9 cellular contexts compared by ENCODE assay signal in the genomic region with DNA sequence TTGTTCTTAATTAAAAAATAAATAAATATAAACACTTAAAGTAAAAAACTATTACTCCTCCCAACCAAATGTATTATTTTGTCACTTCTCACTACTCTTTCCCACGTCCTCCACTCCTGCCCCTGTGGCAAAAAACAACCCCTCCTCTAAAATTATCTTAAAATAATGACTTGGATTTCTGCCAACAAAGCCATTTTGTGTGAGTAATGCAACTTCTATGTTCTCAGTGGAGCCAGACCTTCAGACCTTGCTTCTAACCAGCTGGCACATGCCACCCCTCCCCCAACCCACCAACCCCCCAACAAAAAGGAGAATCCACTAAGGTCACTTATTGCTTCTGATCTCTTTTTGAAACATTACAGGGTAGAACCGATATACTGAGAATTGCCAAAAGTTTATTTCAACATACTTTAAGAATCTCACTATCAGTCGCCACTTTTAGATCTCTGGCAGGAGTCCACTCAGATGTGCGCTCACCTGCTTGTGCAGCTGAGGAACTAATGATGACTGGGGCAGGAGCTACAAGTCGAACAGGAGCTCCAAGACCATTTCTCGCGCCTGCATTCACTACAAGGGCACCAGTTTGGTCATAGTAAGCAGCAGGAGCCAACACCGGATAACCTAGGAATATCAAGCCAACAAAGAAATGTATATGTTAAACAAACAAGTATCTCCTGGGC. TPM values are rescaled to one million over a fixed set of nuclear protein-coding genes. Genes with fewer than 3 reads are reported as not detected.
DNase-seq lines count a peak whose midpoint lies in the region; ATAC-seq and TF ChIP-seq lines count a peak whose summit lies in the region.
"Had no signal": no experiment of that assay in that cellular context is flagged by ENCODE, and none has a peak within 500 bp of the region (broad histone marks: within the 10 kb centered on the region; RNA-seq: fewer than 3 reads in every experiment).

No MANE protein-coding gene starts in this region.

- H3K4me1 Mint-ChIP-seq in activated T-helper 17 cell treated with anti-CD3 and anti-CD28 coated beads, Interleukin-2, amount 50 U/mL, for 72 hours = peaks cover 16% of the 10 kb centered on the region

- no peak overlapping the region for H3K4me3 Mint-ChIP-seq in activated T-helper 17 cell treated with anti-CD3 and anti-CD28 coated beads, Interleukin-2, amount 50 U/mL, for 72 hours

- no peaks in the 10 kb centered on the region for H3K9me3 Mint-ChIP-seq in activated T-helper 17 cell treated with anti-CD3 and anti-CD28 coated beads, Interleukin-2, amount 50 U/mL, for 72 hours

- peaks cover 100% of the 10 kb centered on the region for H3K36me3 Mint-ChIP-seq in activated T-helper 17 cell treated with anti-CD3 and anti-CD28 coated beads, Interleukin-2, amount 50 U/mL, for 72 hours (ENCODE audit: low read depth)

- H3K27me3 Mint-ChIP-seq in activated T-helper 17 cell treated with anti-CD3 and anti-CD28 coated beads, Interleukin-2, amount 50 U/mL, for 72 hours = no peaks in the 10 kb centered on the region

- ATAC-seq in activated T-helper 17 cell treated with anti-CD3 and anti-CD28 coated beads, Interleukin-2, amount 50 U/mL, for 72 hours (replicated peaks) = no peak
- ATAC-seq in HG03432 (IDR thresholded peaks at IDR 0.05; ENCODE audit: unreplicated experiment) = no peak

- DNase-seq in AG08396 (ENCODE audit: low spot score) (peak; percentile 61), iris pigment epithelial cell (ENCODE audit: low read depth) (peak; percentile 81), T-helper 1 cell (no peak), iPS-NIHi11 (ENCODE audit: low spot score) (no peak), SIG-M5 treated with dmso at 0.1 percent for 504 hours (lab: John Stamatoyannopoulos, UW; ENCODE audit: unreplicated experiment) (no peak)
- DNase-seq: activated CD4-positive, alpha-beta T cell treated with anti-CD3 and anti-CD28 coated beads, Interleukin-2, amount 50 U/mL, for 4 hours had no signal

- H3K27ac Mint-ChIP-seq in activated T-helper 17 cell treated with anti-CD3 and anti-CD28 coated beads, Interleukin-2, amount 50 U/mL, for 72 hours = peak overlapping the region; percentile 27

- no peak for TF ChIP-seq EP300 in Ishikawa (IDR thresholded peaks at IDR 0.05; ENCODE audit: borderline replicate concordance)

- no peak for TF ChIP-seq RAD21 in Ishikawa (IDR thresholded peaks at IDR 0.05; ENCODE audit: low read depth)

TF ChIP-seq in Ishikawa, 13 proteins besides CTCF, POLR2A, EP300 and RAD21:
- TF ChIP-seq FOXM1 (IDR thresholded peaks at IDR 0.05; ENCODE audit: borderline replicate concordance, low read depth) (no peak), TEAD4 (IDR thresholded peaks at IDR 0.05) (no peak; the same call in 1 of the 2 replicates), EGR1 (IDR thresholded peaks at IDR 0.05) (no peak), NFIC (IDR thresholded peaks at IDR 0.05) (peak; percentile 81), ZBTB7A (IDR thresholded peaks at IDR 0.05; ENCODE audit: low read depth) (no peak), YY1 (IDR thresholded peaks at IDR 0.05; ENCODE audit: low read depth) (0 out of 2 replicates have a peak, but pooled peaks have one; percentile 28), TCF12 (IDR thresholded peaks at IDR 0.05; ENCODE audit: low read depth) (peak; percentile 24; the same call in 1 of the 2 replicates), CEBPB (IDR thresholded peaks at IDR 0.05) (no peak)
- TF ChIP-seq, protein P1, sequence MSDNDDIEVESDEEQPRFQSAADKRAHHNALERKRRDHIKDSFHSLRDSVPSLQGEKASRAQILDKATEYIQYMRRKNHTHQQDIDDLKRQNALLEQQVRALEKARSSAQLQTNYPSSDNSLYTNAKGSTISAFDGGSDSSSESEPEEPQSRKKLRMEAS (IDR thresholded peaks at IDR 0.05) = peak; percentile 53
- TF ChIP-seq, protein P2, sequence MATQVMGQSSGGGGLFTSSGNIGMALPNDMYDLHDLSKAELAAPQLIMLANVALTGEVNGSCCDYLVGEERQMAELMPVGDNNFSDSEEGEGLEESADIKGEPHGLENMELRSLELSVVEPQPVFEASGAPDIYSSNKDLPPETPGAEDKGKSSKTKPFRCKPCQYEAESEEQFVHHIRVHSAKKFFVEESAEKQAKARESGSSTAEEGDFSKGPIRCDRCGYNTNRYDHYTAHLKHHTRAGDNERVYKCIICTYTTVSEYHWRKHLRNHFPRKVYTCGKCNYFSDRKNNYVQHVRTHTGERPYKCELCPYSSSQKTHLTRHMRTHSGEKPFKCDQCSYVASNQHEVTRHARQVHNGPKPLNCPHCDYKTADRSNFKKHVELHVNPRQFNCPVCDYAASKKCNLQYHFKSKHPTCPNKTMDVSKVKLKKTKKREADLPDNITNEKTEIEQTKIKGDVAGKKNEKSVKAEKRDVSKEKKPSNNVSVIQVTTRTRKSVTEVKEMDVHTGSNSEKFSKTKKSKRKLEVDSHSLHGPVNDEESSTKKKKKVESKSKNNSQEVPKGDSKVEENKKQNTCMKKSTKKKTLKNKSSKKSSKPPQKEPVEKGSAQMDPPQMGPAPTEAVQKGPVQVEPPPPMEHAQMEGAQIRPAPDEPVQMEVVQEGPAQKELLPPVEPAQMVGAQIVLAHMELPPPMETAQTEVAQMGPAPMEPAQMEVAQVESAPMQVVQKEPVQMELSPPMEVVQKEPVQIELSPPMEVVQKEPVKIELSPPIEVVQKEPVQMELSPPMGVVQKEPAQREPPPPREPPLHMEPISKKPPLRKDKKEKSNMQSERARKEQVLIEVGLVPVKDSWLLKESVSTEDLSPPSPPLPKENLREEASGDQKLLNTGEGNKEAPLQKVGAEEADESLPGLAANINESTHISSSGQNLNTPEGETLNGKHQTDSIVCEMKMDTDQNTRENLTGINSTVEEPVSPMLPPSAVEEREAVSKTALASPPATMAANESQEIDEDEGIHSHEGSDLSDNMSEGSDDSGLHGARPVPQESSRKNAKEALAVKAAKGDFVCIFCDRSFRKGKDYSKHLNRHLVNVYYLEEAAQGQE (IDR thresholded peaks at IDR 0.05; ENCODE audit: low read depth) = no peak

RNA-seq across cellular contexts. Expression of a gene that starts 58.3 kb away (rescaled TPM):
- total RNA-seq in activated T-helper 17 cell treated with anti-CD3 and anti-CD28 coated beads, Interleukin-2, amount 50 U/mL, for 72 hours = under 1 TPM in 1 of 2 donors, not detected in 1; 0.11 TPM

Comparison
In these comparisons a context has a peak if more than half of its experiments do, and no peak if none do; other contexts are left out.
1. DNase-seq: peak in AG08396 (single experiment) and iris pigment epithelial cell (single experiment); none in T-helper 1 cell (0 of 5), iPS-NIHi11 (single experiment) and SIG-M5 treated with dmso at 0.1 percent for 504 hours (single experiment).